8 cellular contexts compared by ENCODE assay signal in genomic region chr12:77847060-77847541, GRCh38. TPM values are rescaled to one million over a fixed set of nuclear protein-coding genes. Genes with fewer than 3 reads are reported as not detected.
DNase-seq lines count a peak whose midpoint lies in the region; ATAC-seq, FAIRE-seq and TF ChIP-seq lines count a peak whose summit lies in the region.

No MANE protein-coding gene starts in this region.

- H3K9me3 Mint-ChIP-seq in activated CD8-positive, alpha-beta T cell treated with anti-CD3 and anti-CD28 coated beads for 36 hours, result peaks cover 2% of the 10 kb centered on the region

- no peaks in the 10 kb centered on the region for H3K27me3 Mint-ChIP-seq in activated CD8-positive, alpha-beta T cell treated with anti-CD3 and anti-CD28 coated beads for 36 hours

- no peak overlapping the region for H3K4me3 Mint-ChIP-seq in activated CD8-positive, alpha-beta T cell treated with anti-CD3 and anti-CD28 coated beads for 36 hours

- no peaks in the 10 kb centered on the region for H3K4me1 Mint-ChIP-seq in activated CD8-positive, alpha-beta T cell treated with anti-CD3 and anti-CD28 coated beads for 36 hours (ENCODE audit: low read depth)

- CTCF ChIA-PET in activated CD8-positive, alpha-beta T cell treated with anti-CD3 and anti-CD28 coated beads for 36 hours (lab: Charles Lee), result no interaction called here

- no peaks in the 10 kb centered on the region for H3K36me3 Mint-ChIP-seq in activated CD8-positive, alpha-beta T cell treated with anti-CD3 and anti-CD28 coated beads for 36 hours (ENCODE audit: low read depth)

- H3K27me3 ChIP-seq in bronchial epithelial cell (ENCODE audit: control insufficient read depth, insufficient read depth, low read length), result no peaks in the 10 kb centered on the region

- no peaks in the 10 kb centered on the region for H3K36me3 ChIP-seq in bronchial epithelial cell (ENCODE audit: control insufficient read depth, insufficient read depth, low read length)

- DNase-seq in Right ventricle myocardium inferior (ENCODE audit: missing footprints), result no peak
- no peak for DNase-seq in cardiac septum (ENCODE audit: low spot score)
- peak; percentile 48 for DNase-seq in bronchial epithelial cell (ENCODE audit: low read depth)
- DNase-seq in activated CD8-positive, alpha-beta T cell treated with anti-CD3 and anti-CD28 coated beads for 36 hours, result no peak
- no peak for DNase-seq in COR-L47 (lab: John Stamatoyannopoulos, UW)
- DNase-seq in NCI-H1105 treated with DMSO at 0.1 percent for 48 hours (lab: John Stamatoyannopoulos, UW), result no peak
- DNase-seq in mucosa of gallbladder (ENCODE audit: low spot score), result no peak

- no peak overlapping the region for H3K27ac Mint-ChIP-seq in activated CD8-positive, alpha-beta T cell treated with anti-CD3 and anti-CD28 coated beads for 36 hours

- POLR2A ChIA-PET in activated CD8-positive, alpha-beta T cell treated with anti-CD3 and anti-CD28 coated beads for 36 hours (lab: Charles Lee), result no interaction called here

- intact Hi-C loops in Right ventricle myocardium inferior (cut with DNase I) (no loop called here), cardiac septum (cut with DNase I) (no loop called here)
- intact Hi-C loops in activated CD8-positive, alpha-beta T cell treated with anti-CD3 and anti-CD28 coated beads for 36 hours (cut with micrococcal nuclease), result no loop called here

- FAIRE-seq in bronchial epithelial cell (lab: Jason Lieb, UNC), result no peak

- peak; percentile 63 for ATAC-seq in Right ventricle myocardium inferior
- ATAC-seq in HG03354 (IDR thresholded peaks at IDR 0.05; ENCODE audit: poor library complexity, severe bottlenecking, unreplicated experiment), result peak; percentile 98
- ATAC-seq in activated CD8-positive, alpha-beta T cell treated with anti-CD3 and anti-CD28 coated beads for 36 hours, result no peak

- no peak overlapping the region for H3K4me3 ChIP-seq in bronchial epithelial cell (ENCODE audit: low read depth, low read length)

- TF ChIP-seq CTCF in bronchial epithelial cell (IDR thresholded peaks at IDR 0.05; ENCODE audit: insufficient read depth, low read length, severe bottlenecking), result no peak
- no peak for TF ChIP-seq CTCF in activated CD8-positive, alpha-beta T cell treated with anti-CD3 and anti-CD28 coated beads for 36 hours (IDR thresholded peaks at IDR 0.05)

RNA-seq across cellular contexts. Expression of gene NAV3, which starts 16.4 kb away (rescaled TPM):
- 2.6 TPM for total RNA-seq in Right ventricle myocardium inferior
- 2.9 TPM for total RNA-seq in cardiac septum
- 1.6 and 3.2 TPM in 2 replicates for total RNA-seq in bronchial epithelial cell
- not detected for total RNA-seq in activated CD8-positive, alpha-beta T cell treated with anti-CD3 and anti-CD28 coated beads for 36 hours
- total RNA-seq in mucosa of gallbladder, result 31.7 TPM
